In genomic region chr1:146034976-146035469, GRCh38 we compare ENCODE assay signal across 8 cellular contexts. TPM values are rescaled to one million over a fixed set of nuclear protein-coding genes. Genes with fewer than 3 reads are reported as not detected.
DNase-seq lines count a peak whose midpoint lies in the region; ATAC-seq and TF ChIP-seq lines count a peak whose summit lies in the region.

No MANE protein-coding gene starts in this region.

- peak; percentile 19; the same call in 1 of the 2 replicates for ATAC-seq in Panc1
- ATAC-seq in HG03280 (IDR thresholded peaks at IDR 0.05; ENCODE audit: unreplicated experiment), result no peak
- no peak for ATAC-seq in HG03196 (IDR thresholded peaks at IDR 0.05; ENCODE audit: unreplicated experiment)

- H3K36me3 ChIP-seq in Panc1 (ENCODE audit: control insufficient read depth, insufficient read depth, low read length), result no peaks in the 10 kb centered on the region

- H3K4me3 Mint-ChIP-seq in activated T-cell treated with anti-CD3 and anti-CD28 coated beads, Interleukin-2, amount 50 U/mL, for 24 hours, result peak overlapping the region; percentile 89
- peak overlapping the region; percentile 91 for H3K4me3 Mint-ChIP-seq in endothelial cell (ENCODE audit: unreplicated experiment)

- CTCF ChIA-PET in Panc1 (lab: Charles Lee), result interaction anchor here (0.6 to 0.9 kb wide), 2 partner anchors 20 to 313 kb away, joined by 5 to 9 read pairs; no protein-coding TSS in a partner anchor

- H3K4me1 ChIP-seq in Panc1 (ENCODE audit: control insufficient read depth, insufficient read depth, low read length), result peaks cover 6% of the 10 kb centered on the region; the same call in 1 of the 2 replicates

- intact Hi-C loops in Panc1 (cut with micrococcal nuclease; ENCODE audit: unreplicated experiment), result no loop called here

- in situ Hi-C loops in Panc1 (cut with HindIII; ENCODE audit: low pct_unique_long_range_greater_than_20kb, low sequenced_read_pairs), result no loop called here

- peak overlapping the region; percentile 79 for H3K27ac ChIP-seq in Panc1 (ENCODE audit: low read length)

- H3K9me3 Mint-ChIP-seq in activated T-cell treated with anti-CD3 and anti-CD28 coated beads, Interleukin-2, amount 50 U/mL, for 24 hours, result no peaks in the 10 kb centered on the region
- H3K9me3 Mint-ChIP-seq in endothelial cell (ENCODE audit: unreplicated experiment), result no peaks in the 10 kb centered on the region

- H3K27me3 ChIP-seq in Panc1 (ENCODE audit: control insufficient read depth, insufficient read depth, low read length), result no peaks in the 10 kb centered on the region

- peak overlapping the region; percentile 97 for H3K27ac Mint-ChIP-seq in activated T-cell treated with anti-CD3 and anti-CD28 coated beads, Interleukin-2, amount 50 U/mL, for 24 hours
- peak overlapping the region; percentile 89 for H3K27ac Mint-ChIP-seq in endothelial cell (ENCODE audit: unreplicated experiment)

- H3K36me3 Mint-ChIP-seq in activated T-cell treated with anti-CD3 and anti-CD28 coated beads, Interleukin-2, amount 50 U/mL, for 24 hours (ENCODE audit: low read depth), result peaks cover 12% of the 10 kb centered on the region
- H3K36me3 Mint-ChIP-seq in endothelial cell (ENCODE audit: low read depth, unreplicated experiment), result peaks cover 13% of the 10 kb centered on the region

- no TSS peak for BruUV-seq in Panc1 (replicated peaks; lab: Mats Ljungman, UMichigan)

- TF ChIP-seq CTCF in Panc1 (IDR thresholded peaks at IDR 0.05), result no peak
- no peak for TF ChIP-seq CTCF in endothelial cell (IDR thresholded peaks at IDR 0.05; ENCODE audit: unreplicated experiment)
- TF ChIP-seq CTCF in retinal pigment epithelial cell (conservative IDR thresholded peaks at IDR 0.05; ENCODE audit: low read depth, low read length), result no peak

- H3K27me3 Mint-ChIP-seq in activated T-cell treated with anti-CD3 and anti-CD28 coated beads, Interleukin-2, amount 50 U/mL, for 24 hours, result peaks cover 6% of the 10 kb centered on the region
- H3K27me3 Mint-ChIP-seq in endothelial cell (ENCODE audit: unreplicated experiment), result peaks cover 36% of the 10 kb centered on the region

- H3K4me3 ChIP-seq in Panc1 (ENCODE audit: low read depth in 2 of 2, low read length in 2 of 2) (peak overlapping the region; percentile 53 to 66), retinal pigment epithelial cell (ENCODE audit: low read length) (peak overlapping the region; percentile 45)

- no peaks in the 10 kb centered on the region for H3K9me3 ChIP-seq in Panc1 (ENCODE audit: control insufficient read depth, insufficient read depth, low read depth, low read length)

- peaks cover 40% of the 10 kb centered on the region for H3K4me1 Mint-ChIP-seq in activated T-cell treated with anti-CD3 and anti-CD28 coated beads, Interleukin-2, amount 50 U/mL, for 24 hours (ENCODE audit: low read depth)
- peaks cover 21% of the 10 kb centered on the region for H3K4me1 Mint-ChIP-seq in endothelial cell (ENCODE audit: unreplicated experiment)

- DNase-seq in activated T-cell treated with anti-CD3 and anti-CD28 coated beads, Interleukin-2, amount 50 U/mL, for 24 hours, result no peak
- DNase-seq in activated T-cell treated with anti-CD3 and anti-CD28 coated beads, Interleukin-2, amount 50 U/mL, for 1 hour, result no peak
- DNase-seq in Panc1 (ENCODE audit: low read depth, low spot score) (no peak), endothelial cell (ENCODE audit: low spot score) (no peak), retinal pigment epithelial cell (ENCODE audit: low read depth) (no peak), iPS-NIHi11 (ENCODE audit: low spot score) (no peak)

- POLR2A ChIA-PET in Panc1 (lab: Charles Lee), result interaction anchor here (1.1 kb wide), 1 partner anchor 18 kb away, joined by 3 read pairs; no protein-coding TSS in a partner anchor

RNA-seq across cellular contexts. Expression of gene HJV, which starts 13.5 kb away (rescaled TPM):
- total RNA-seq in Panc1 (2021; ENCODE audit: unreplicated experiment), result not detected
- polyA plus RNA-seq in Panc1 (2012; ENCODE audit: insufficient read length), result not detected
- total RNA-seq in endothelial cell (ENCODE audit: unreplicated experiment), result not detected

RNA-seq across cellular contexts. Expression of gene TXNIP, which starts 38.6 kb away (rescaled TPM):
- total RNA-seq in Panc1 (2021; ENCODE audit: unreplicated experiment) (15.2 TPM), endothelial cell (ENCODE audit: unreplicated experiment) (107 TPM)
- 21.1 TPM for polyA plus RNA-seq in Panc1 (2012; ENCODE audit: insufficient read length)
